8 cellular contexts compared by ENCODE assay signal in genomic region chr14:61567838-61568571, GRCh38.
DNase-seq lines count a peak whose midpoint lies in the region; ATAC-seq and TF ChIP-seq lines count a peak whose summit lies in the region.

No MANE protein-coding gene starts in this region.

- H3K4me2 ChIP-seq in GM23248 (ENCODE audit: unreplicated experiment) (no peak overlapping the region), SU-DHL-6 (ENCODE audit: low read depth, low read length, poor library complexity, severe bottlenecking) (peak overlapping the region; percentile 48)

- WGBS in GM23248 (ENCODE audit: low coverage in 1 of 2, low lambda C conversion rate in 2 of 2, missing lambda C conversion rate in 2 of 2), 2 experiments, result 85 to 86% methylated on average over 13 of the region's 13 CpGs

- no peak for TF ChIP-seq CTCF in SU-DHL-6 (IDR thresholded peaks at IDR 0.05; ENCODE audit: insufficient read depth, low read length, poor library complexity, severe bottlenecking)

- H3K9me2 ChIP-seq in GM23248 (ENCODE audit: insufficient read depth) (no peaks in the 10 kb centered on the region), SU-DHL-6 (replicated peaks; ENCODE audit: insufficient read depth, low read length) (no peaks in the 10 kb centered on the region)

- DNase-seq in COLO668 (lab: John Stamatoyannopoulos, UW; ENCODE audit: unreplicated experiment) (peak; percentile 44), GM23248 (no peak), substantia nigra (lab: John Stamatoyannopoulos, UW) (peak in 5 of 49 donors; percentile 15 to 40 (median 20)), NCI-H2081 (lab: John Stamatoyannopoulos, UW) (no peak), hippocampal formation (lab: John Stamatoyannopoulos, UW) (no peak)

- H3K27ac ChIP-seq in GM23248 (peak overlapping the region; percentile 99), SU-DHL-6 (ENCODE audit: low read depth, low read length) (peak overlapping the region; percentile 41), substantia nigra (ENCODE audit: low read depth, low read length, poor library complexity, severe bottlenecking) (peak overlapping the region; percentile 4)

- H3K79me2 ChIP-seq in GM23248 (ENCODE audit: insufficient read depth), result peaks cover 72% of the 10 kb centered on the region
- no peaks in the 10 kb centered on the region for H3K79me2 ChIP-seq in SU-DHL-6 (ENCODE audit: insufficient read depth, low read length)

- H3K9ac ChIP-seq in GM23248, result no peak overlapping the region
- peak overlapping the region; percentile 33; the same call in 1 of the 2 replicates for H3K9ac ChIP-seq in SU-DHL-6 (ENCODE audit: low read length)
- H3K9ac ChIP-seq in iPS-15b (ENCODE audit: low read depth, low read length), result no peak overlapping the region

- in situ Hi-C loops in GM23248 (cut with MboI), result loop anchor here (10.0 kb wide), 1 partner anchor 127 kb away; the partner anchor contains the start of gene HIF1A

- H3F3A ChIP-seq in GM23248 (ENCODE audit: insufficient read depth) (peaks cover 81% of the 10 kb centered on the region), SU-DHL-6 (ENCODE audit: insufficient read depth) (0 out of 2 replicates have a peak, but pooled peaks cover 5% of the 10 kb centered on the region)

- H3K9me3 ChIP-seq in GM23248 (ENCODE audit: low read depth) (no peaks in the 10 kb centered on the region), SU-DHL-6 (ENCODE audit: insufficient read depth, low read length) (no peaks in the 10 kb centered on the region), iPS-15b (ENCODE audit: control insufficient read depth, insufficient read depth, low read length) (no peaks in the 10 kb centered on the region)

- H3K27me3 ChIP-seq in GM23248 (replicated peaks; ENCODE audit: insufficient read depth), result no peaks in the 10 kb centered on the region
- H3K27me3 ChIP-seq in SU-DHL-6 (ENCODE audit: low read length), result no peaks in the 10 kb centered on the region
- peaks cover 9% of the 10 kb centered on the region for H3K27me3 ChIP-seq in iPS-15b (ENCODE audit: control insufficient read depth, insufficient read depth, low read length)

- H3K36me3 ChIP-seq in GM23248 (ENCODE audit: low read depth), result no peaks in the 10 kb centered on the region
- H3K36me3 ChIP-seq in SU-DHL-6 (ENCODE audit: low read length), result no peaks in the 10 kb centered on the region
- H3K36me3 ChIP-seq in iPS-15b (ENCODE audit: control insufficient read depth, insufficient read depth, low read length), result no peaks in the 10 kb centered on the region

- H4K20me1 ChIP-seq in GM23248 (ENCODE audit: insufficient read depth) (no peaks in the 10 kb centered on the region), SU-DHL-6 (ENCODE audit: low read depth, low read length) (no peaks in the 10 kb centered on the region)

- ATAC-seq in GM21619 (IDR thresholded peaks at IDR 0.05; ENCODE audit: unreplicated experiment), result no peak

- H3K4me3 ChIP-seq in GM23248, result no peak overlapping the region
- H3K4me3 ChIP-seq in SU-DHL-6 (ENCODE audit: insufficient read depth, low read length, poor library complexity, severe bottlenecking), result peak overlapping the region; percentile 8
- H3K4me3 ChIP-seq in iPS-15b (ENCODE audit: low read depth, low read length), result peak overlapping the region; percentile 51

- no peak overlapping the region for H2AFZ ChIP-seq in GM23248
- no peak overlapping the region for H2AFZ ChIP-seq in SU-DHL-6 (ENCODE audit: low read depth, low read length, severe bottlenecking)

- peaks cover 88% of the 10 kb centered on the region for H3K4me1 ChIP-seq in GM23248 (ENCODE audit: insufficient read depth)
- H3K4me1 ChIP-seq in iPS-15b (ENCODE audit: control insufficient read depth, insufficient read depth, low read length), result peaks cover 18% of the 10 kb centered on the region

Comparison
In these comparisons a context has a peak if more than half of its experiments do, and no peak if none do; other contexts are left out.
1. H3K27ac ChIP-seq: peak in every context shown above with its lines; median percentile 99 in GM23248; 41 in SU-DHL-6; 4 in substantia nigra.